19 cellular contexts compared by ENCODE assay signal in genomic region chr2:231991664-231992063, GRCh38. TPM values are rescaled to one million over a fixed set of nuclear protein-coding genes. Genes with fewer than 3 reads are reported as not detected.
A peak's percentile ranks its signal among the peaks of the same experiment; 100 is the strongest.
DNase-seq lines count a peak whose midpoint lies in the region; ATAC-seq and TF ChIP-seq lines count a peak whose summit lies in the region.
"Had no signal": no experiment of that assay in that cellular context is flagged by ENCODE, and none has a peak within 500 bp of the region (broad histone marks: within the 10 kb centered on the region; RNA-seq: fewer than 3 reads in every experiment).

No MANE protein-coding gene starts in this region.

- no peaks in the 10 kb centered on the region for H3K9me3 ChIP-seq in PC-3 (ENCODE audit: low read length)

- peaks cover 3% of the 10 kb centered on the region; the same call in 1 of the 2 replicates for H4K20me1 ChIP-seq in PC-3 (ENCODE audit: low read length)

- H3K4me3 ChIP-seq in PC-3 (ENCODE audit: low read length) (no peak overlapping the region), epithelial cell of esophagus (ENCODE audit: low read length) (no peak overlapping the region), mesendoderm (ENCODE audit: low read length) (no peak overlapping the region)
- H3K4me3 ChIP-seq: neural progenitor cell had no signal

- H3K56ac ChIP-seq in mesendoderm (ENCODE audit: low read length): no peak overlapping the region

- no peak overlapping the region for H4K5ac ChIP-seq in mesendoderm (ENCODE audit: low read length)

- POLR2A ChIA-PET in PC-3 (lab: Charles Lee; ENCODE audit: unreplicated experiment): no interaction called here

- peak; percentile 57 for DNase-seq in ELR (ENCODE audit: low read depth)
- DNase-seq in PC-3: no peak
- DNase-seq in epithelial cell of esophagus (ENCODE audit: low read depth): peak; percentile 22
- peak; percentile 40 for DNase-seq in mesendoderm
- no peak for DNase-seq in NOMO-1 treated with dmso at 0.1 percent for 144 hours (lab: John Stamatoyannopoulos, UW; ENCODE audit: unreplicated experiment)
- no peak for DNase-seq in NCI-H187 (lab: John Stamatoyannopoulos, UW)
- no peak for DNase-seq in activated T-cell treated with anti-CD3 and anti-CD28 coated beads for 4 hours
- DNase-seq: activated CD4-positive, alpha-beta T cell treated with anti-CD3 and anti-CD28 coated beads for 36 hours; activated naive CD8-positive, alpha-beta T cell treated with anti-CD3 and anti-CD28 coated beads for 36 hours; CD4-positive, alpha-beta T cell; effector memory CD8-positive, alpha-beta T cell; Kasumi-1; NCI-H1092; NCI-H2029 treated with DMSO at 0.1 percent for 48 hours; NCI-H345; NCI-H774; Right ventricle myocardium superior had no signal

- no peaks in the 10 kb centered on the region for H3F3A ChIP-seq in PC-3 (ENCODE audit: low read length, unreplicated experiment)

- no peak overlapping the region for H2AK5ac ChIP-seq in mesendoderm (ENCODE audit: low read length)

- BruUV-seq in PC-3 (replicated peaks; lab: Mats Ljungman, UMichigan): no TSS peak

- H3K9me2 ChIP-seq in PC-3 (replicated peaks; ENCODE audit: low read length): no peaks in the 10 kb centered on the region

- CTCF ChIA-PET in PC-3 (lab: Charles Lee): interaction anchor here (0.6 kb wide), 1 partner anchor 242 kb away, joined by 3 read pairs; no protein-coding TSS in a partner anchor

- intact Hi-C loops in PC-3 (cut with micrococcal nuclease): no loop called here

- H3K4me2 ChIP-seq in PC-3 (ENCODE audit: low read length): no peak overlapping the region
- H3K4me2 ChIP-seq in mesendoderm (ENCODE audit: low read length): no peak overlapping the region
- H3K4me2 ChIP-seq: neural progenitor cell had no signal

- peaks cover 62% of the 10 kb centered on the region for H3K79me2 ChIP-seq in PC-3 (ENCODE audit: low read length)
- no peaks in the 10 kb centered on the region for H3K79me2 ChIP-seq in mesendoderm (ENCODE audit: control insufficient read depth, insufficient read depth, low read length)

- no peak overlapping the region for H2BK5ac ChIP-seq in mesendoderm (ENCODE audit: low read length)

- H4K8ac ChIP-seq in mesendoderm (ENCODE audit: low read depth, low read length): no peak overlapping the region

- TF ChIP-seq CTCF in PC-3 (conservative IDR thresholded peaks at IDR 0.05; ENCODE audit: low read depth, low read length): no peak
- TF ChIP-seq CTCF in epithelial cell of esophagus (IDR thresholded peaks at IDR 0.05; ENCODE audit: insufficient read depth, low read depth, low read length, missing control alignments): no peak

- H3K4me1 ChIP-seq in PC-3 (ENCODE audit: insufficient read depth, low read length) (no peaks in the 10 kb centered on the region), mesendoderm (ENCODE audit: control insufficient read depth, low read depth, low read length) (peaks cover 2% of the 10 kb centered on the region)
- H3K4me1 ChIP-seq: neural progenitor cell had no signal

- H2BK120ac ChIP-seq in mesendoderm (ENCODE audit: low read depth, low read length): no peak overlapping the region

- no peak overlapping the region for H2AFZ ChIP-seq in PC-3 (ENCODE audit: low read length)
- H2AFZ ChIP-seq: neural progenitor cell had no signal

- no peak overlapping the region for H3K18ac ChIP-seq in mesendoderm (ENCODE audit: low read length)

- H3K4ac ChIP-seq in mesendoderm (ENCODE audit: low read depth, low read length): no peak overlapping the region

- no peak overlapping the region for H2BK15ac ChIP-seq in mesendoderm (replicated peaks; ENCODE audit: low read depth)

- H3K27me3 ChIP-seq in PC-3 (ENCODE audit: low read length): no peaks in the 10 kb centered on the region
- H3K27me3 ChIP-seq in mesendoderm (ENCODE audit: insufficient read depth, low read length, poor library complexity): no peaks in the 10 kb centered on the region
- H3K27me3 ChIP-seq: neural progenitor cell had no signal

- H3K9ac ChIP-seq in PC-3 (ENCODE audit: low read length) (no peak overlapping the region), mesendoderm (ENCODE audit: low read length) (no peak overlapping the region)
- H3K9ac ChIP-seq: neural progenitor cell had no signal

- H3K79me1 ChIP-seq in mesendoderm (ENCODE audit: low read length): peaks cover 6% of the 10 kb centered on the region

- H3K36me3 ChIP-seq in PC-3 (ENCODE audit: low read depth, low read length): no peaks in the 10 kb centered on the region
- H3K36me3 ChIP-seq in mesendoderm (ENCODE audit: control insufficient read depth, insufficient read depth, low read length): no peaks in the 10 kb centered on the region
- H3K36me3 ChIP-seq: neural progenitor cell had no signal

- no peak overlapping the region for H3K23ac ChIP-seq in mesendoderm (ENCODE audit: low read length)

- WGBS in mesendoderm (ENCODE audit: extremely low coverage, insufficient coverage, low lambda C conversion rate): no CpG with 5 or more reads among the region's 3 CpGs

- H3K27ac ChIP-seq in PC-3 (ENCODE audit: low read length): no peak overlapping the region
- H3K27ac ChIP-seq in mesendoderm (ENCODE audit: low read depth, low read length): no peak overlapping the region
- H3K27ac ChIP-seq: neural progenitor cell had no signal

- peak; percentile 43 for ATAC-seq in PC-3
- ATAC-seq in HG02642 (IDR thresholded peaks at IDR 0.05; ENCODE audit: poor library complexity, unreplicated experiment): no peak
- ATAC-seq: activated CD4-positive, alpha-beta T cell treated with anti-CD3 and anti-CD28 coated beads for 36 hours; effector memory CD8-positive, alpha-beta T cell had no signal

RNA-seq across cellular contexts. Expression of gene DIS3L2, which starts 30.2 kb away (rescaled TPM):
- total RNA-seq in PC-3 (2014; rRNA removed): 22.8 and 24.5 TPM in 2 replicates
- polyA plus RNA-seq in mesendoderm (2013, experiment 1 of 2): 8.9 TPM
- polyA plus RNA-seq in mesendoderm (2013, experiment 2 of 2): 9.4 TPM

Comparison
In these comparisons a context has a peak if more than half of its experiments do, and no peak if none do; other contexts are left out.
1. DNase-seq: peak in ELR (single experiment), epithelial cell of esophagus (single experiment) and mesendoderm (single experiment); none in PC-3 (single experiment), NOMO-1 treated with dmso at 0.1 percent for 144 hours (single experiment), NCI-H187 (0 of 2) and activated T-cell treated with anti-CD3 and anti-CD28 coated beads for 4 hours (single experiment).